Comparison of ENCODE assay signal across 9 cellular contexts in the genomic region with DNA sequence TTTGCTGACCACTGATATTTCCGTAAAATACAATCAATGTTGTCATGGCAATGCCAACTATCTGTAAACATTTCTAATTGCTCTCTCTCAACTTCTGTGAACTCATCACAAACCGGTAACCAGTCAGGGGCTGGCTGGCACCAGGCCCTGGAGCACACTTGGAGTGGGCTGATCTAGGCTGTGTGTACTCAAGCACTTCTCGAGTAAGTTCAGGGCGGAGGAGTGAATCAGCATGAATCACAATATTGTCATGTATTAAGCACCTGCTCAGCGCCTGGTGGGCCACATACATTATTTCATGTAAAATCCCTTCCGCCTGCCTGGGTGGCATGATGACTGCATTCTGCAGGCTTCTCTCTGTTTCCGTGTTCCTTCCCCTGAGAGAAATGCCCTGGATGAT.
DNase-seq lines count a peak whose midpoint lies in the region; ATAC-seq and TF ChIP-seq lines count a peak whose summit lies in the region.
"Had no signal": no experiment of that assay in that cellular context is flagged by ENCODE, and none has a peak within 500 bp of the region (broad histone marks: within the 10 kb centered on the region; RNA-seq: fewer than 3 reads in every experiment).

No MANE protein-coding gene starts in this region.

- TF ChIP-seq POLR2A in erythroblast (IDR thresholded peaks at IDR 0.05; ENCODE audit: low read length), result no peak

- peaks cover 11% of the 10 kb centered on the region for H3K4me1 Mint-ChIP-seq in WTC11

- no peaks in the 10 kb centered on the region for H3K27me3 ChIP-seq in left lung

- peak; percentile 18 for DNase-seq in AG09319 (ENCODE audit: extremely low read depth, low read depth)
- peak; percentile 97 for DNase-seq in NCI-H1105 treated with DMSO at 0.1 percent for 48 hours (lab: John Stamatoyannopoulos, UW)
- DNase-seq in WTC11 (ENCODE audit: low spot score), result no peak
- peak; percentile 82 to 88 for DNase-seq in left lung
- DNase-seq in posterior vena cava (ENCODE audit: low spot score), result no peak
- DNase-seq in ecto neural progenitor cell (ENCODE audit: low spot score), result no peak
- no peak for DNase-seq in erythroblast (lab: John Stamatoyannopoulos, UW)
- DNase-seq in iPS-NIHi7 (ENCODE audit: extremely low spot score), result no peak

- peaks cover 5% of the 10 kb centered on the region; the same call in 1 of the 2 replicates for H3K27me3 Mint-ChIP-seq in WTC11 (ENCODE audit: low read depth)

- no peak for TF ChIP-seq CTCF in AG09319 (IDR thresholded peaks at IDR 0.05; ENCODE audit: low read depth, low read length)
- no peak for TF ChIP-seq CTCF in WTC11 (IDR thresholded peaks at IDR 0.05)
- TF ChIP-seq CTCF in left lung (IDR thresholded peaks at IDR 0.05), result no peak

- no peaks in the 10 kb centered on the region for H3K4me1 ChIP-seq in left lung

- H3K27ac Mint-ChIP-seq in WTC11, result no peak overlapping the region
- H3K27ac Mint-ChIP-seq: activated T-helper 1 cell treated with anti-CD3 and anti-CD28 coated beads, Interleukin-12 subunit alpha, Interleukin-12 subunit beta, Interleukin-2, Interleukin-4 antibody, amounts not matched to agents 30 ng/mL and 10 ng/mL and 1 ng/mL, durations not matched to agents 14 hours and 24 hours and 36 hours had no signal

- intact Hi-C loops in left lung (cut with DNase I), result no loop called here
- intact Hi-C loops in posterior vena cava (cut with DNase I), result no loop called here

- ATAC-seq in WTC11 (peak; percentile 47), left lung (peak; percentile 93)

- peak overlapping the region; percentile 15 to 57 for H3K27ac ChIP-seq in left lung

- no peak overlapping the region for H3K4me3 Mint-ChIP-seq in WTC11
- H3K4me3 Mint-ChIP-seq: activated T-helper 1 cell treated with anti-CD3 and anti-CD28 coated beads, Interleukin-12 subunit alpha, Interleukin-12 subunit beta, Interleukin-2, Interleukin-4 antibody, amounts not matched to agents 30 ng/mL and 10 ng/mL and 1 ng/mL, durations not matched to agents 14 hours and 24 hours and 36 hours had no signal

- no peaks in the 10 kb centered on the region for H3K36me3 ChIP-seq in left lung

- POLR2A ChIA-PET in WTC11 (lab: Charles Lee), result no interaction called here

- no peaks in the 10 kb centered on the region for H3K9me3 Mint-ChIP-seq in WTC11
- H3K9me3 Mint-ChIP-seq: activated T-helper 1 cell treated with anti-CD3 and anti-CD28 coated beads, Interleukin-12 subunit alpha, Interleukin-12 subunit beta, Interleukin-2, Interleukin-4 antibody, amounts not matched to agents 30 ng/mL and 10 ng/mL and 1 ng/mL, durations not matched to agents 14 hours and 24 hours and 36 hours had no signal

- no peaks in the 10 kb centered on the region for H3K36me3 Mint-ChIP-seq in WTC11

- no peaks in the 10 kb centered on the region for H3K9me3 ChIP-seq in left lung

- H3K4me3 ChIP-seq in left lung, result no peak overlapping the region

- CTCF ChIA-PET in WTC11 (lab: Charles Lee), result no interaction called here

TF ChIP-seq in WTC11, 78 proteins besides CTCF, POLR2A, EP300 and RAD21:
- TF ChIP-seq ZNF671 (CRISPR knock-in tag; IDR thresholded peaks at IDR 0.05) (no peak), ZNF423 (CRISPR knock-in tag; IDR thresholded peaks at IDR 0.05) (no peak), FOXP1 (CRISPR knock-in tag; IDR thresholded peaks at IDR 0.05; ENCODE audit: borderline replicate concordance) (no peak), NFE2L1 (CRISPR knock-in tag; IDR thresholded peaks at IDR 0.05) (no peak), RELA (CRISPR knock-in tag; IDR thresholded peaks at IDR 0.05; ENCODE audit: borderline replicate concordance) (no peak), ZNF232 (CRISPR knock-in tag; IDR thresholded peaks at IDR 0.05) (no peak), ZNF121 (CRISPR knock-in tag; IDR thresholded peaks at IDR 0.05) (no peak), SP1 (CRISPR knock-in tag; conservative IDR thresholded peaks at IDR 0.05) (no peak), NR2C2 (CRISPR knock-in tag; IDR thresholded peaks at IDR 0.05) (no peak), ATF1 (CRISPR knock-in tag; IDR thresholded peaks at IDR 0.05) (no peak), SMAD3 (CRISPR knock-in tag; IDR thresholded peaks at IDR 0.05; ENCODE audit: borderline replicate concordance) (no peak), ZNF138 (CRISPR knock-in tag; conservative IDR thresholded peaks at IDR 0.05) (no peak)
- TF ChIP-seq, protein P1, sequence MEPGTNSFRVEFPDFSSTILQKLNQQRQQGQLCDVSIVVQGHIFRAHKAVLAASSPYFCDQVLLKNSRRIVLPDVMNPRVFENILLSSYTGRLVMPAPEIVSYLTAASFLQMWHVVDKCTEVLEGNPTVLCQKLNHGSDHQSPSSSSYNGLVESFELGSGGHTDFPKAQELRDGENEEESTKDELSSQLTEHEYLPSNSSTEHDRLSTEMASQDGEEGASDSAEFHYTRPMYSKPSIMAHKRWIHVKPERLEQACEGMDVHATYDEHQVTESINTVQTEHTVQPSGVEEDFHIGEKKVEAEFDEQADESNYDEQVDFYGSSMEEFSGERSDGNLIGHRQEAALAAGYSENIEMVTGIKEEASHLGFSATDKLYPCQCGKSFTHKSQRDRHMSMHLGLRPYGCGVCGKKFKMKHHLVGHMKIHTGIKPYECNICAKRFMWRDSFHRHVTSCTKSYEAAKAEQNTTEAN (CRISPR knock-in tag; IDR thresholded peaks at IDR 0.05), result no peak
- TF ChIP-seq, protein P2, sequence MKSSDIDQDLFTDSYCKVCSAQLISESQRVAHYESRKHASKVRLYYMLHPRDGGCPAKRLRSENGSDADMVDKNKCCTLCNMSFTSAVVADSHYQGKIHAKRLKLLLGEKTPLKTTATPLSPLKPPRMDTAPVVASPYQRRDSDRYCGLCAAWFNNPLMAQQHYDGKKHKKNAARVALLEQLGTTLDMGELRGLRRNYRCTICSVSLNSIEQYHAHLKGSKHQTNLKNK (CRISPR knock-in tag; IDR thresholded peaks at IDR 0.05), result no peak
- TF ChIP-seq, protein P3, sequence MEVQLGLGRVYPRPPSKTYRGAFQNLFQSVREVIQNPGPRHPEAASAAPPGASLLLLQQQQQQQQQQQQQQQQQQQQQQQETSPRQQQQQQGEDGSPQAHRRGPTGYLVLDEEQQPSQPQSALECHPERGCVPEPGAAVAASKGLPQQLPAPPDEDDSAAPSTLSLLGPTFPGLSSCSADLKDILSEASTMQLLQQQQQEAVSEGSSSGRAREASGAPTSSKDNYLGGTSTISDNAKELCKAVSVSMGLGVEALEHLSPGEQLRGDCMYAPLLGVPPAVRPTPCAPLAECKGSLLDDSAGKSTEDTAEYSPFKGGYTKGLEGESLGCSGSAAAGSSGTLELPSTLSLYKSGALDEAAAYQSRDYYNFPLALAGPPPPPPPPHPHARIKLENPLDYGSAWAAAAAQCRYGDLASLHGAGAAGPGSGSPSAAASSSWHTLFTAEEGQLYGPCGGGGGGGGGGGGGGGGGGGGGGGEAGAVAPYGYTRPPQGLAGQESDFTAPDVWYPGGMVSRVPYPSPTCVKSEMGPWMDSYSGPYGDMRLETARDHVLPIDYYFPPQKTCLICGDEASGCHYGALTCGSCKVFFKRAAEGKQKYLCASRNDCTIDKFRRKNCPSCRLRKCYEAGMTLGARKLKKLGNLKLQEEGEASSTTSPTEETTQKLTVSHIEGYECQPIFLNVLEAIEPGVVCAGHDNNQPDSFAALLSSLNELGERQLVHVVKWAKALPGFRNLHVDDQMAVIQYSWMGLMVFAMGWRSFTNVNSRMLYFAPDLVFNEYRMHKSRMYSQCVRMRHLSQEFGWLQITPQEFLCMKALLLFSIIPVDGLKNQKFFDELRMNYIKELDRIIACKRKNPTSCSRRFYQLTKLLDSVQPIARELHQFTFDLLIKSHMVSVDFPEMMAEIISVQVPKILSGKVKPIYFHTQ (CRISPR knock-in tag; IDR thresholded peaks at IDR 0.05), result no peak
- TF ChIP-seq, protein P4, sequence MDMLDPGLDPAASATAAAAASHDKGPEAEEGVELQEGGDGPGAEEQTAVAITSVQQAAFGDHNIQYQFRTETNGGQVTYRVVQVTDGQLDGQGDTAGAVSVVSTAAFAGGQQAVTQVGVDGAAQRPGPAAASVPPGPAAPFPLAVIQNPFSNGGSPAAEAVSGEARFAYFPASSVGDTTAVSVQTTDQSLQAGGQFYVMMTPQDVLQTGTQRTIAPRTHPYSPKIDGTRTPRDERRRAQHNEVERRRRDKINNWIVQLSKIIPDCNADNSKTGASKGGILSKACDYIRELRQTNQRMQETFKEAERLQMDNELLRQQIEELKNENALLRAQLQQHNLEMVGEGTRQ (CRISPR knock-in tag; IDR thresholded peaks at IDR 0.05), result no peak
- TF ChIP-seq, protein P5, sequence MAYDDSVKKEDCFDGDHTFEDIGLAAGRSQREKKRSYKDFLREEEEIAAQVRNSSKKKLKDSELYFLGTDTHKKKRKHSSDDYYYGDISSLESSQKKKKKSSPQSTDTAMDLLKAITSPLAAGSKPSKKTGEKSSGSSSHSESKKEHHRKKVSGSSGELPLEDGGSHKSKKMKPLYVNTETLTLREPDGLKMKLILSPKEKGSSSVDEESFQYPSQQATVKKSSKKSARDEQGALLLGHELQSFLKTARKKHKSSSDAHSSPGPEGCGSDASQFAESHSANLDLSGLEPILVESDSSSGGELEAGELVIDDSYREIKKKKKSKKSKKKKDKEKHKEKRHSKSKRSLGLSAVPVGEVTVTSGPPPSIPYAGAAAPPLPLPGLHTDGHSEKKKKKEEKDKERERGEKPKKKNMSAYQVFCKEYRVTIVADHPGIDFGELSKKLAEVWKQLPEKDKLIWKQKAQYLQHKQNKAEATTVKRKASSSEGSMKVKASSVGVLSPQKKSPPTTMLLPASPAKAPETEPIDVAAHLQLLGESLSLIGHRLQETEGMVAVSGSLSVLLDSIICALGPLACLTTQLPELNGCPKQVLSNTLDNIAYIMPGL (CRISPR knock-in tag; IDR thresholded peaks at IDR 0.05), result no peak

Comparison
In these comparisons a context has a peak if more than half of its experiments do, and no peak if none do; other contexts are left out.
1. DNase-seq: peak in AG09319 (single experiment), NCI-H1105 treated with DMSO at 0.1 percent for 48 hours (single experiment) and left lung (2 of 2); none in WTC11 (single experiment), posterior vena cava (single experiment), ecto neural progenitor cell (single experiment), erythroblast (0 of 2) and iPS-NIHi7 (single experiment).